In the genomic region with DNA sequence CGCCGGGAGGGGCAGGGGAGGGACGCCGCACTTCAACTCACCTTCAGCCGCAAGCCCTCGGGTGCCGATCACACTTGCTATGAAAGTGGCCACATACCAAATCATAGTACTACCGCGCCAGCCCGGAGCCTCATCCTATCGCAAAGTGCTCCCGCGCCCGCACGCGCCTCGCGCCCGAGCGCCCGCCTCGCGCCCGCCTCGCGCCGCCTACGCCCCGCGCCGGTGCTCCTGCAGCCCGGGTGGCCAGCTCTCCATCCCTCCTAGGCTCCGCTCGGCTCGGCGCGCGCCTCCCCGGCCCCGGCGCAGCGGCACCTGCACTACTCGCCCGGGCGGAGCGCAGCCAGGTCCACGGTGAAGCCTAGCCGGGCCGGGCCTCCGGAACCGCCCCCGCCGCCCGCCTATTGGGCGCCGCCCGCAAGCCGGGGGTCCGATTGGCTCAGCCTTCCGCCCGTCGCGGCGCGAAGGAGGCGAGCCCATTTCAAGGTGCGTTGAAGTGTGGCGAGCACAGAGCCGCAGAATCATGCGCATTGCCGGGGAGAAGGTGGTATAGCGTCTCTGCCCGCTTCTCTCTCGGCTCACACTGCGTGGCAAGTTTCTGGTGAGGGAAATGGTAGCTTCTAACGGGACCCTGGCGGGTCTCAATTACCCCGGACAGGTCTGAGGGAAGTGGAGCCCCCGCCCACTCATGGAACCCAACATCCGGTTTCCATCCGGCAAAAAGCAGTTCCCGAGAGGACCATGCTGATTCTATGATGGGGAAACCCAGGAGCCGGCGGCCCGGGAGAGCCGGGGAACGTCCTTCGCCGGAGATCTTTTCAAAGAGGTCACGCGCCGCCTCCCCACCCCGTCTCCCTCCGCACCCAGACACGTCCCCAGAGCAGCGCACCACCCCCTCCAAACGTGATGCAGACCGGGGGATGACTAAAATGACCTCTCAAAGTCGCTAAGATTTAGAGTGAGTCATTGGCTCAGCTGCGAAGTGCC, we compare ENCODE assay signal across 8 cellular contexts. TPM values are rescaled to one million over a fixed set of nuclear protein-coding genes. Genes with fewer than 3 reads are reported as not detected.
DNase-seq lines count a peak whose midpoint lies in the region; ATAC-seq, FAIRE-seq and TF ChIP-seq lines count a peak whose summit lies in the region.

A gene with protein sequence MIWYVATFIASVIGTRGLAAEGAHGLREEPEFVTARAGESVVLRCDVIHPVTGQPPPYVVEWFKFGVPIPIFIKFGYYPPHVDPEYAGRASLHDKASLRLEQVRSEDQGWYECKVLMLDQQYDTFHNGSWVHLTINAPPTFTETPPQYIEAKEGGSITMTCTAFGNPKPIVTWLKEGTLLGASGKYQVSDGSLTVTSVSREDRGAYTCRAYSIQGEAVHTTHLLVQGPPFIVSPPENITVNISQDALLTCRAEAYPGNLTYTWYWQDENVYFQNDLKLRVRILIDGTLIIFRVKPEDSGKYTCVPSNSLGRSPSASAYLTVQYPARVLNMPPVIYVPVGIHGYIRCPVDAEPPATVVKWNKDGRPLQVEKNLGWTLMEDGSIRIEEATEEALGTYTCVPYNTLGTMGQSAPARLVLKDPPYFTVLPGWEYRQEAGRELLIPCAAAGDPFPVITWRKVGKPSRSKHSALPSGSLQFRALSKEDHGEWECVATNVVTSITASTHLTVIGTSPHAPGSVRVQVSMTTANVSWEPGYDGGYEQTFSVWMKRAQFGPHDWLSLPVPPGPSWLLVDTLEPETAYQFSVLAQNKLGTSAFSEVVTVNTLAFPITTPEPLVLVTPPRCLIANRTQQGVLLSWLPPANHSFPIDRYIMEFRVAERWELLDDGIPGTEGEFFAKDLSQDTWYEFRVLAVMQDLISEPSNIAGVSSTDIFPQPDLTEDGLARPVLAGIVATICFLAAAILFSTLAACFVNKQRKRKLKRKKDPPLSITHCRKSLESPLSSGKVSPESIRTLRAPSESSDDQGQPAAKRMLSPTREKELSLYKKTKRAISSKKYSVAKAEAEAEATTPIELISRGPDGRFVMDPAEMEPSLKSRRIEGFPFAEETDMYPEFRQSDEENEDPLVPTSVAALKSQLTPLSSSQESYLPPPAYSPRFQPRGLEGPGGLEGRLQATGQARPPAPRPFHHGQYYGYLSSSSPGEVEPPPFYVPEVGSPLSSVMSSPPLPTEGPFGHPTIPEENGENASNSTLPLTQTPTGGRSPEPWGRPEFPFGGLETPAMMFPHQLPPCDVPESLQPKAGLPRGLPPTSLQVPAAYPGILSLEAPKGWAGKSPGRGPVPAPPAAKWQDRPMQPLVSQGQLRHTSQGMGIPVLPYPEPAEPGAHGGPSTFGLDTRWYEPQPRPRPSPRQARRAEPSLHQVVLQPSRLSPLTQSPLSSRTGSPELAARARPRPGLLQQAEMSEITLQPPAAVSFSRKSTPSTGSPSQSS (N-terminal part only) (minus strand): TSS at position 319 of the 984 bp plus-strand sequence. CDS start 214 bp downstream, at position 105.

- intact Hi-C loops in head of caudate nucleus (cut with DNase I): loop anchor here (5.0 kb wide), 1 partner anchor 75 kb away; no protein-coding TSS in a partner anchor
- intact Hi-C loops in pancreas (cut with DNase I): no loop called here

- H3K4me3 Mint-ChIP-seq in activated naive CD8-positive, alpha-beta T cell: peak within 1 kb of the TSS; percentile 88

- peaks cover 40% of the 10 kb centered on the region for H3K4me1 Mint-ChIP-seq in activated naive CD8-positive, alpha-beta T cell (ENCODE audit: low read depth)

- FAIRE-seq in pancreas (lab: Jason Lieb, UNC): no peak

- H3K4me3 ChIP-seq in pancreas (peak within 1 kb of the TSS; percentile 52 to 74 (median 65)), thymus (ENCODE audit: low read length) (peak within 1 kb of the TSS; percentile 67)

- peak within 1 kb of the TSS; percentile 92 for H3K27ac Mint-ChIP-seq in activated naive CD8-positive, alpha-beta T cell

- WGBS in pancreas, 2 donors: 0 to 1% methylated on average over 81 to 100 of the region's 100 CpGs
- WGBS in thymus: under 1% methylated on average over 100 of the region's 100 CpGs

- H3K27ac ChIP-seq in pancreas: peak within 1 kb of the TSS in 1 of 4 donors; percentile 44
- H3K27ac ChIP-seq in thymus (ENCODE audit: low read depth): no peak within 1 kb of the TSS

- peaks cover 0 to 3% (median 0%) of the 10 kb centered on the region in 3 donors for H3K4me1 ChIP-seq in pancreas
- H3K4me1 ChIP-seq in thymus (ENCODE audit: control insufficient read depth, insufficient read depth, low read length): peaks cover 8% of the 10 kb centered on the region

- H3K9me3 Mint-ChIP-seq in activated naive CD8-positive, alpha-beta T cell (ENCODE audit: low read depth): no peaks in the 10 kb centered on the region

- H3K27me3 Mint-ChIP-seq in activated naive CD8-positive, alpha-beta T cell: no peaks in the 10 kb centered on the region

- DNase-seq in COLO829 (ENCODE audit: low spot score) (peak; percentile 70), HUDEP-2 (lab: John Stamatoyannopoulos, UW; ENCODE audit: unreplicated experiment in 76 of 76) (peak in 69 of 76 experiments; percentile 4 to 79 (median 51)), SHP77 treated with DMSO at 0.1 percent for 48 hours (lab: John Stamatoyannopoulos, UW) (peak; percentile 80), head of caudate nucleus (peak; percentile 79 to 97 (median 92)), pancreas (peak; percentile 86 to 97 (median 94))

- no peak for TF ChIP-seq CTCF in pancreas (IDR thresholded peaks at IDR 0.05)

- H3K27me3 ChIP-seq in pancreas (no peaks in the 10 kb centered on the region), thymus (ENCODE audit: control insufficient read depth, insufficient read depth) (peaks cover 48% of the 10 kb centered on the region)

- ATAC-seq in GM21360 (IDR thresholded peaks at IDR 0.05; ENCODE audit: unreplicated experiment) (peak; percentile 99), pancreas (peak; percentile 98 to 99 (median 99))

- H3K36me3 Mint-ChIP-seq in activated naive CD8-positive, alpha-beta T cell: no peaks in the 10 kb centered on the region

- H3K36me3 ChIP-seq in pancreas: no peaks in the 10 kb centered on the region
- H3K36me3 ChIP-seq in thymus (ENCODE audit: control insufficient read depth, insufficient read depth): no peaks in the 10 kb centered on the region

- H3K9me3 ChIP-seq in pancreas: no peaks in the 10 kb centered on the region
- H3K9me3 ChIP-seq in thymus (ENCODE audit: control insufficient read depth): no peaks in the 10 kb centered on the region

RNA-seq across cellular contexts. Expression of the gene that starts here (rescaled TPM):
- total RNA-seq in pancreas: 1 to 10 TPM; 1.1 to 5.8 (median 2.7) TPM
- polyA plus RNA-seq in pancreas (1 to 10 TPM; 1.5 to 3.5 TPM), thymus (1.6 TPM)
